Comparison of ENCODE assay signal across 36 cellular contexts in the genomic region with DNA sequence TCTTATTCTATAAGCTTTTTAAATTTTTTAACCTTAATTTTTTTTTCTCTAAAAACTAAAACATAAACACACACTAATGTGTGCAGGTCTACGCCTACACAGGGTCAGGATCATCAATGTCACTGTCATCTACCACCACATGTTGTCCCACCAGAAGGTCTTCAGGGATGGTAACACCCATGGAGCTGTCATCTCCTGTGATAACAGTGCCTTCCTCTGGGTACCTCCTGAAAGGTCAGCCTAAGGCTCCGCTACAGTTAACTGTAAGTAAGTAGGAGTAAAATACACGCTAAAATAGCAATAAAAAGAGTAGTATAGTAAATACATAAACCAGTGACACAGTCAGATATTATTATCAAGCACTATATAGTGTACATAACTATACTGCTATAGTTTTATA. TPM values are rescaled to one million over a fixed set of nuclear protein-coding genes. Genes with fewer than 3 reads are reported as not detected.
"Had no signal": no experiment of that assay in that cellular context is flagged by ENCODE, and none has a peak within 500 bp of the region (broad histone marks: within the 10 kb centered on the region; RNA-seq: fewer than 3 reads in every experiment).

No MANE protein-coding gene starts in this region.

- H3K9me3 Mint-ChIP-seq: activated naive CD8-positive, alpha-beta T cell treated with anti-CD3 and anti-CD28 coated beads for 36 hours; activated T-cell treated with anti-CD3 and anti-CD28 coated beads, Interleukin-2, amount 50 U/mL, for 72 hours; activated T-helper 17 cell treated with anti-CD3 and anti-CD28 coated beads, Interleukin-2, amount 50 U/mL, for 72 hours had no signal

- ATAC-seq: activated CD4-positive, CD25-positive, alpha-beta regulatory T cell treated with anti-CD3 and anti-CD28 coated beads, Interleukin-2, amount 50 U/mL, for 24 hours; activated T-helper 17 cell treated with anti-CD3 and anti-CD28 coated beads, Interleukin-2, amount 50 U/mL, for 72 hours; WTC11 had no signal

- H3K27ac Mint-ChIP-seq: activated CD4-positive, alpha-beta memory T cell treated with anti-CD3 and anti-CD28 coated beads for 36 hours; activated naive CD8-positive, alpha-beta T cell treated with anti-CD3 and anti-CD28 coated beads for 36 hours; activated T-cell treated with anti-CD3 and anti-CD28 coated beads, Interleukin-2, amount 50 U/mL, for 72 hours; activated T-helper 17 cell treated with anti-CD3 and anti-CD28 coated beads, Interleukin-2, amount 50 U/mL, for 72 hours; T-helper 1 cell treated with Interleukin-12 subunit alpha and Interleukin-12 subunit beta and Interleukin-4 antibody, amounts not matched to agents 30 μg/mL and 1 μg/mL, for 36 hours; T-helper 2 cell treated with Interferon-gamma antibody and Interleukin-4, amounts not matched to agents 5 μg/mL and 100 μg/mL, for 36 hours; WTC11 had no signal

- H3K9me3 ChIP-seq: MG63, SJSA1, SK-N-SH had no signal

- H3K27me3 ChIP-seq: brain microvascular endothelial cell, MG63, SJSA1 had no signal

- H3K4me3 Mint-ChIP-seq: activated CD4-positive, alpha-beta memory T cell treated with anti-CD3 and anti-CD28 coated beads for 36 hours; activated naive CD8-positive, alpha-beta T cell treated with anti-CD3 and anti-CD28 coated beads for 36 hours; activated T-cell treated with anti-CD3 and anti-CD28 coated beads, Interleukin-2, amount 50 U/mL, for 72 hours; activated T-helper 17 cell treated with anti-CD3 and anti-CD28 coated beads, Interleukin-2, amount 50 U/mL, for 72 hours; T-helper 1 cell treated with Interleukin-12 subunit alpha and Interleukin-12 subunit beta and Interleukin-4 antibody, amounts not matched to agents 30 μg/mL and 1 μg/mL, for 36 hours; T-helper 2 cell treated with Interferon-gamma antibody and Interleukin-4, amounts not matched to agents 5 μg/mL and 100 μg/mL, for 36 hours; WTC11 had no signal

- H3K4me1 ChIP-seq: SJSA1 had no signal

- H3K4me1 Mint-ChIP-seq: activated naive CD8-positive, alpha-beta T cell treated with anti-CD3 and anti-CD28 coated beads for 36 hours; activated T-helper 17 cell treated with anti-CD3 and anti-CD28 coated beads, Interleukin-2, amount 50 U/mL, for 72 hours; WTC11 had no signal

- H3K27ac ChIP-seq: brain microvascular endothelial cell, SJSA1 had no signal

- DNase-seq: activated CD4-positive, alpha-beta memory T cell treated with anti-CD3 and anti-CD28 coated beads for 36 hours; activated CD4-positive, alpha-beta T cell treated with anti-CD3 and anti-CD28 coated beads for 4 hours; activated CD4-positive, alpha-beta T cell treated with anti-CD3 and anti-CD28 coated beads, Interleukin-2, amount 50 U/mL, for 1 hour; activated effector memory CD4-positive, alpha-beta T cell treated with anti-CD3 and anti-CD28 coated beads, Interleukin-2, amount 50 U/mL, for 16 hours; activated naive CD4-positive, alpha-beta T cell; activated naive CD4-positive, alpha-beta T cell treated with anti-CD3 and anti-CD28 coated beads, Interleukin-2, amount 50 U/mL, for 16 hours; activated naive CD8-positive, alpha-beta T cell treated with anti-CD3 and anti-CD28 coated beads for 36 hours; activated T-cell treated with anti-CD3 and anti-CD28 coated beads, Interleukin-2, amount 50 U/mL, for 1 hour; activated T-cell treated with anti-CD3 and anti-CD28 coated beads, Interleukin-2, amount 50 U/mL, for 72 hours; amniotic stem cell; aorta; brain microvascular endothelial cell; central memory CD4-positive, alpha-beta T cell; Kasumi-1; KBM-7; MG63; MV-4-11; NCI-H1092 treated with DMSO at 0.1 percent for 48 hours; NCI-H1417; NCI-H146; NCI-H187; NCI-H2029 treated with DMSO at 0.1 percent for 48 hours; NCI-H2107; NCI-H226; NCI-H524 treated with DMSO at 0.1 percent for 48 hours; NCI-H748 treated with DMSO at 0.1 percent for 48 hours; OCI-M1; SHP77 treated with DMSO at 0.1 percent for 48 hours; SK-N-SH had no signal

- H3K27me3 Mint-ChIP-seq: activated naive CD8-positive, alpha-beta T cell treated with anti-CD3 and anti-CD28 coated beads for 36 hours; activated T-helper 17 cell treated with anti-CD3 and anti-CD28 coated beads, Interleukin-2, amount 50 U/mL, for 72 hours had no signal

- H3K36me3 Mint-ChIP-seq: activated CD4-positive, alpha-beta memory T cell treated with anti-CD3 and anti-CD28 coated beads for 36 hours; WTC11 had no signal

- H3K36me3 ChIP-seq: brain microvascular endothelial cell, MG63, SJSA1 had no signal

- H3K4me3 ChIP-seq: MG63, SJSA1 had no signal

RNA-seq across cellular contexts. Expression of a gene that starts 45.9 kb away (rescaled TPM):
- total RNA-seq: RPMI7951, SJSA1 had no signal
- polyA plus RNA-seq: SK-N-SH had no signal
